32 cellular contexts compared by ENCODE assay signal in genomic region chr5:7018601-7019000, GRCh38.
"Had no signal": no experiment of that assay in that cellular context is flagged by ENCODE, and none has a peak within 500 bp of the region (broad histone marks: within the 10 kb centered on the region; RNA-seq: fewer than 3 reads in every experiment).

No MANE protein-coding gene starts in this region.

- ATAC-seq: activated CD4-positive, alpha-beta T cell treated with anti-CD3 and anti-CD28 coated beads for 36 hours; activated CD4-positive, CD25-positive, alpha-beta regulatory T cell treated with anti-CD3 and anti-CD28 coated beads, Interleukin-2, amount 50 U/mL, for 24 hours; activated CD8-positive, alpha-beta T cell treated with anti-CD3 and anti-CD28 coated beads, Interleukin-2, amount 10 ng/mL, durations not matched to agents 7 days and 5 days; activated naive CD4-positive, alpha-beta T cell treated with anti-CD3 and anti-CD28 coated beads, Interleukin-2, amount 50 U/mL, for 72 hours; activated T-cell treated with anti-CD3 and anti-CD28 coated beads, Interleukin-2, amount 50 U/mL, for 72 hours; effector memory CD8-positive, alpha-beta T cell; gastroesophageal sphincter had no signal

- DNase-seq: activated B cell treated with CpG ODN at 0.5 μM for 24 hours; activated CD4-positive, alpha-beta memory T cell treated with anti-CD3 and anti-CD28 coated beads for 36 hours; activated CD4-positive, alpha-beta T cell treated with anti-CD3 and anti-CD28 coated beads for 36 hours; activated CD4-positive, alpha-beta T cell treated with anti-CD3 and anti-CD28 coated beads, Interleukin-2, amount 10 ng/mL, durations not matched to agents 24 days and 14 days; activated CD8-positive, alpha-beta memory T cell treated with anti-CD3 and anti-CD28 coated beads, Interleukin-2, amount 50 U/mL, for 48 hours; activated CD8-positive, alpha-beta T cell treated with anti-CD3 and anti-CD28 coated beads, Interleukin-2, amount 10 ng/mL, durations not matched to agents 7 days and 5 days; activated gamma-delta T cell; activated naive CD4-positive, alpha-beta T cell; activated naive CD4-positive, alpha-beta T cell treated with anti-CD3 and anti-CD28 coated beads, Interleukin-2, amount 10 ng/mL, durations not matched to agents 7 days and 5 days; activated naive CD8-positive, alpha-beta T cell treated with anti-CD3 and anti-CD28 coated beads, Interleukin-2, amount 10 ng/mL, durations not matched to agents 7 days and 5 days; activated T-cell treated with anti-CD3 and anti-CD28 coated beads for 4 hours; activated T-cell treated with anti-CD3 and anti-CD28 coated beads, Interleukin-2, amount 50 U/mL, for 24 hours; activated T-cell treated with anti-CD3 and anti-CD28 coated beads, Interleukin-2, amount 50 U/mL, for 72 hours; central memory CD4-positive, alpha-beta T cell; cerebellar nuclear complex; effector CD4-positive, alpha-beta T cell; effector memory CD8-positive, alpha-beta T cell; esophagus squamous epithelium; foreskin melanocyte; head of caudate nucleus; hippocampal formation; T-helper 2 cell had no signal

- H3K27ac Mint-ChIP-seq: activated B cell treated with CpG ODN at 0.5 μM for 24 hours; activated CD4-positive, alpha-beta memory T cell treated with anti-CD3 and anti-CD28 coated beads for 36 hours; activated CD4-positive, alpha-beta T cell treated with anti-CD3 and anti-CD28 coated beads for 36 hours; activated CD4-positive, alpha-beta T cell treated with anti-CD3 and anti-CD28 coated beads, Interleukin-2, amount 10 ng/mL, durations not matched to agents 24 days and 14 days; activated CD8-positive, alpha-beta T cell treated with anti-CD3 and anti-CD28 coated beads, Interleukin-2, amount 10 ng/mL, durations not matched to agents 7 days and 5 days; activated naive CD4-positive, alpha-beta T cell treated with anti-CD3 and anti-CD28 coated beads, Interleukin-2, amount 10 ng/mL, durations not matched to agents 7 days and 5 days; activated naive CD4-positive, alpha-beta T cell treated with anti-CD3 and anti-CD28 coated beads, Interleukin-2, amount 50 U/mL, for 72 hours; activated naive CD8-positive, alpha-beta T cell treated with anti-CD3 and anti-CD28 coated beads, Interleukin-2, amount 10 ng/mL, durations not matched to agents 7 days and 5 days; activated T-cell treated with anti-CD3 and anti-CD28 coated beads, Interleukin-2, amount 50 U/mL, for 24 hours; activated T-cell treated with anti-CD3 and anti-CD28 coated beads, Interleukin-2, amount 50 U/mL, for 72 hours; dendritic cell treated with granulocyte-macrophage colony-stimulating factor and Interleukin-4, amounts not matched to agents 40 ng/mL and 50 ng/mL, for 4 days; effector memory CD8-positive, alpha-beta T cell had no signal

- H3K4me3 ChIP-seq: ascending aorta, breast epithelium, cardiac muscle cell, coronary artery, esophagus squamous epithelium, gastroesophageal sphincter had no signal

- H3K4me1 ChIP-seq: ascending aorta, breast epithelium, esophagus squamous epithelium, gastroesophageal sphincter had no signal

- H3K27ac ChIP-seq: ascending aorta, breast epithelium, cardiac muscle cell, coronary artery, epithelial cell of prostate, esophagus squamous epithelium, gastroesophageal sphincter had no signal

- H3K36me3 Mint-ChIP-seq: activated naive CD4-positive, alpha-beta T cell treated with anti-CD3 and anti-CD28 coated beads, Interleukin-2, amount 10 ng/mL, durations not matched to agents 7 days and 5 days; activated naive CD8-positive, alpha-beta T cell treated with anti-CD3 and anti-CD28 coated beads, Interleukin-2, amount 10 ng/mL, durations not matched to agents 7 days and 5 days; brain had no signal

- H3K36me3 ChIP-seq: ascending aorta, breast epithelium, cardiac muscle cell, esophagus squamous epithelium, gastroesophageal sphincter had no signal

- H3K27me3 Mint-ChIP-seq: activated B cell treated with CpG ODN at 0.5 μM for 24 hours; activated CD4-positive, alpha-beta T cell treated with anti-CD3 and anti-CD28 coated beads, Interleukin-2, amount 10 ng/mL, durations not matched to agents 24 days and 14 days; activated naive CD4-positive, alpha-beta T cell treated with anti-CD3 and anti-CD28 coated beads, Interleukin-2, amount 10 ng/mL, durations not matched to agents 7 days and 5 days; activated naive CD8-positive, alpha-beta T cell treated with anti-CD3 and anti-CD28 coated beads, Interleukin-2, amount 10 ng/mL, durations not matched to agents 7 days and 5 days; dendritic cell treated with granulocyte-macrophage colony-stimulating factor and Interleukin-4, amounts not matched to agents 40 ng/mL and 50 ng/mL, for 4 days; effector memory CD8-positive, alpha-beta T cell had no signal

- H3K4me1 Mint-ChIP-seq: activated B cell treated with CpG ODN at 0.5 μM for 24 hours; activated CD4-positive, alpha-beta T cell treated with anti-CD3 and anti-CD28 coated beads for 36 hours; activated CD4-positive, alpha-beta T cell treated with anti-CD3 and anti-CD28 coated beads, Interleukin-2, amount 10 ng/mL, durations not matched to agents 24 days and 14 days; activated naive CD4-positive, alpha-beta T cell treated with anti-CD3 and anti-CD28 coated beads, Interleukin-2, amount 10 ng/mL, durations not matched to agents 7 days and 5 days; activated naive CD8-positive, alpha-beta T cell treated with anti-CD3 and anti-CD28 coated beads, Interleukin-2, amount 10 ng/mL, durations not matched to agents 7 days and 5 days had no signal

- H3K4me3 Mint-ChIP-seq: activated B cell treated with CpG ODN at 0.5 μM for 24 hours; activated CD4-positive, alpha-beta memory T cell treated with anti-CD3 and anti-CD28 coated beads for 36 hours; activated CD4-positive, alpha-beta T cell treated with anti-CD3 and anti-CD28 coated beads for 36 hours; activated CD4-positive, alpha-beta T cell treated with anti-CD3 and anti-CD28 coated beads, Interleukin-2, amount 10 ng/mL, durations not matched to agents 24 days and 14 days; activated CD8-positive, alpha-beta T cell treated with anti-CD3 and anti-CD28 coated beads, Interleukin-2, amount 10 ng/mL, durations not matched to agents 7 days and 5 days; activated naive CD4-positive, alpha-beta T cell treated with anti-CD3 and anti-CD28 coated beads, Interleukin-2, amount 10 ng/mL, durations not matched to agents 7 days and 5 days; activated naive CD8-positive, alpha-beta T cell treated with anti-CD3 and anti-CD28 coated beads, Interleukin-2, amount 10 ng/mL, durations not matched to agents 7 days and 5 days; activated T-cell treated with anti-CD3 and anti-CD28 coated beads, Interleukin-2, amount 50 U/mL, for 24 hours; activated T-cell treated with anti-CD3 and anti-CD28 coated beads, Interleukin-2, amount 50 U/mL, for 72 hours; dendritic cell treated with granulocyte-macrophage colony-stimulating factor and Interleukin-4, amounts not matched to agents 40 ng/mL and 50 ng/mL, for 4 days; effector memory CD8-positive, alpha-beta T cell had no signal

- H3K27me3 ChIP-seq: ascending aorta, breast epithelium, cardiac muscle cell, esophagus squamous epithelium had no signal
